Comparison of ENCODE assay signal across 9 cellular contexts in the genomic region with DNA sequence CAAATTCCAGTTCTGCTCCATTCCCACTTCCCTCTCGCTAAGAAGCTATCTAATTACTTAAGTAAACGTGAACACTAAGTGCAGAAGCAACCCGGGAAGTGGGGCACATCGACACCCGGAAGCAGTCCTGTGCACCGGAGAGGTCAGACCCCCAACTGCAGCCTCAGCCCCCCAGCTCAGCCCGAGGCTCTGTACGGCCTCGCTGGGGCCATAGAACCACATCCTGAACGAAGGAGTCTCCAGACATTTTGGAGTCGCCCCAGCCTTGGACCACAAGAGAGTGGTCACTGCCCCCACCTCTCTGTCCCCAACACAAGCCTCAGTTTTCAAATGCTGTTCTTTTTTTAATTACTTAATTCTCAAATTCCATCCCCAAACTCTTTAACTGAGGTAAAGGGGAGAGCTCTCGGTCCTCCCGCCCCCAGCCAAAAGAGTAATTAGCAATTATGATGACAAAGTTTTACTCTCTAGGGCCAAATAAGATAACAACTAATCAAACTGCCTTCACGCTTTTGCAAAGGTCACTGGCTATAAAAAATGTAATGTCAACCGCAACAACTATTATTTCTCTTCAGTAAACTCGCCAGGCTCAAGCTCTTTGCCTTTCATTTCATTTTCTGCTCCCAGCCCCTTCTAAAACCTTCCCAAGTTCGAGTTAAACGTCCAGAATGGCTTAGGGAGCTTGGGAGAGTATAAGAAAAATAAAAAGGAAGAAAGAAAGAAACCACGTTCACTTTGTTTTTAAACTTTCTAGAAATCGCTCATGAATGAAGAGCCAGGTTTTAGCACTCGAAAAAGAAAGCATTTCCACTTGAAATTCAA. TPM values are rescaled to one million over a fixed set of nuclear protein-coding genes. Genes with fewer than 3 reads are reported as not detected.
DNase-seq lines count a peak whose midpoint lies in the region; ATAC-seq lines count a peak whose summit lies in the region.
"Had no signal": no experiment of that assay in that cellular context is flagged by ENCODE, and none has a peak within 500 bp of the region (broad histone marks: within the 10 kb centered on the region; RNA-seq: fewer than 3 reads in every experiment).

No MANE protein-coding gene starts in this region.

- no peak for DNase-seq in activated naive CD4-positive, alpha-beta T cell treated with anti-CD3 and anti-CD28 coated beads, Interleukin-2, amount 10 ng/mL, durations not matched to agents 7 days and 5 days
- DNase-seq in activated naive CD4-positive, alpha-beta T cell treated with anti-CD3 and anti-CD28 coated beads, Interleukin-2, amount 50 U/mL, for 72 hours (ENCODE audit: low spot score in 2 of 2): no peak
- DNase-seq in T-helper 17 cell: no peak
- DNase-seq in glomerular visceral epithelial cell (ENCODE audit: extremely low spot score): peak; percentile 16
- no peak for DNase-seq in NCI-H345 (lab: John Stamatoyannopoulos, UW)
- DNase-seq in NCI-H446 treated with DMSO at 0.1 percent for 48 hours (lab: John Stamatoyannopoulos, UW): no peak
- DNase-seq in HuH-7 (ENCODE audit: low spot score): no peak
- DNase-seq: RPMI8226 had no signal

- peak overlapping the region; percentile 52 for H3K27ac Mint-ChIP-seq in activated naive CD4-positive, alpha-beta T cell treated with anti-CD3 and anti-CD28 coated beads, Interleukin-2, amount 10 ng/mL, durations not matched to agents 7 days and 5 days
- no peak overlapping the region for H3K27ac Mint-ChIP-seq in activated naive CD4-positive, alpha-beta T cell treated with anti-CD3 and anti-CD28 coated beads, Interleukin-2, amount 50 U/mL, for 72 hours
- no peak overlapping the region for H3K27ac Mint-ChIP-seq in T-helper 17 cell

- no peak for ATAC-seq in activated naive CD4-positive, alpha-beta T cell treated with anti-CD3 and anti-CD28 coated beads, Interleukin-2, amount 50 U/mL, for 72 hours
- ATAC-seq in T-helper 17 cell: no peak

- H3K9me3 Mint-ChIP-seq in activated naive CD4-positive, alpha-beta T cell treated with anti-CD3 and anti-CD28 coated beads, Interleukin-2, amount 10 ng/mL, durations not matched to agents 7 days and 5 days: no peaks in the 10 kb centered on the region
- no peaks in the 10 kb centered on the region for H3K9me3 Mint-ChIP-seq in activated naive CD4-positive, alpha-beta T cell treated with anti-CD3 and anti-CD28 coated beads, Interleukin-2, amount 50 U/mL, for 72 hours

- no peak overlapping the region for H3K4me3 Mint-ChIP-seq in activated naive CD4-positive, alpha-beta T cell treated with anti-CD3 and anti-CD28 coated beads, Interleukin-2, amount 10 ng/mL, durations not matched to agents 7 days and 5 days
- H3K4me3 Mint-ChIP-seq in T-helper 17 cell: peak overlapping the region; percentile 84

- H3K27ac ChIP-seq in temporal lobe (ENCODE audit: low read depth, low read length): peak overlapping the region; percentile 0

- CTCF ChIA-PET in activated naive CD4-positive, alpha-beta T cell treated with anti-CD3 and anti-CD28 coated beads, Interleukin-2, amount 10 ng/mL, durations not matched to agents 7 days and 5 days (lab: Charles Lee): interaction anchor here (1.6 kb wide), 2 partner anchors 8 to 702 kb away, joined by 4 to 6 read pairs; no protein-coding TSS in a partner anchor

- H3K27me3 Mint-ChIP-seq in activated naive CD4-positive, alpha-beta T cell treated with anti-CD3 and anti-CD28 coated beads, Interleukin-2, amount 10 ng/mL, durations not matched to agents 7 days and 5 days: peaks cover 100% of the 10 kb centered on the region
- peaks cover 71% of the 10 kb centered on the region for H3K27me3 Mint-ChIP-seq in T-helper 17 cell

- peaks cover 13% of the 10 kb centered on the region for H3K36me3 Mint-ChIP-seq in activated naive CD4-positive, alpha-beta T cell treated with anti-CD3 and anti-CD28 coated beads, Interleukin-2, amount 10 ng/mL, durations not matched to agents 7 days and 5 days
- H3K36me3 Mint-ChIP-seq in activated naive CD4-positive, alpha-beta T cell treated with anti-CD3 and anti-CD28 coated beads, Interleukin-2, amount 50 U/mL, for 72 hours: peaks cover 7 to 54% of the 10 kb centered on the region in 2 donors
- peaks cover 12% of the 10 kb centered on the region for H3K36me3 Mint-ChIP-seq in T-helper 17 cell (ENCODE audit: low read depth)

- H3K9me3 ChIP-seq in T-helper 17 cell (ENCODE audit: control insufficient read depth, low read length, poor library complexity, severe bottlenecking): no peaks in the 10 kb centered on the region

- peaks cover 39% of the 10 kb centered on the region for H3K4me1 Mint-ChIP-seq in activated naive CD4-positive, alpha-beta T cell treated with anti-CD3 and anti-CD28 coated beads, Interleukin-2, amount 10 ng/mL, durations not matched to agents 7 days and 5 days
- H3K4me1 Mint-ChIP-seq in T-helper 17 cell: peaks cover 30% of the 10 kb centered on the region

RNA-seq across cellular contexts. Expression of gene PAX6, which starts 2.2 kb away (rescaled TPM):
- under 1 TPM in 1 of 2 donors, not detected in 1; 0.39 TPM for total RNA-seq in activated naive CD4-positive, alpha-beta T cell treated with anti-CD3 and anti-CD28 coated beads, Interleukin-2, amount 50 U/mL, for 72 hours
- not detected for total RNA-seq in T-helper 17 cell
- total RNA-seq in temporal lobe: 17.0 TPM

Comparison
In these comparisons a context has a peak if more than half of its experiments do, and no peak if none do; other contexts are left out.
1. RNA of gene PAX6, which starts 2.2 kb away (total RNA-seq): 17.0 TPM in temporal lobe (single experiment); 0.39 TPM in activated naive CD4-positive, alpha-beta T cell treated with anti-CD3 and anti-CD28 coated beads, Interleukin-2, amount 50 U/mL, for 72 hours and not detected in T-helper 17 cell; every median in the first group is over 10 times any median in the second.